In the genomic region with DNA sequence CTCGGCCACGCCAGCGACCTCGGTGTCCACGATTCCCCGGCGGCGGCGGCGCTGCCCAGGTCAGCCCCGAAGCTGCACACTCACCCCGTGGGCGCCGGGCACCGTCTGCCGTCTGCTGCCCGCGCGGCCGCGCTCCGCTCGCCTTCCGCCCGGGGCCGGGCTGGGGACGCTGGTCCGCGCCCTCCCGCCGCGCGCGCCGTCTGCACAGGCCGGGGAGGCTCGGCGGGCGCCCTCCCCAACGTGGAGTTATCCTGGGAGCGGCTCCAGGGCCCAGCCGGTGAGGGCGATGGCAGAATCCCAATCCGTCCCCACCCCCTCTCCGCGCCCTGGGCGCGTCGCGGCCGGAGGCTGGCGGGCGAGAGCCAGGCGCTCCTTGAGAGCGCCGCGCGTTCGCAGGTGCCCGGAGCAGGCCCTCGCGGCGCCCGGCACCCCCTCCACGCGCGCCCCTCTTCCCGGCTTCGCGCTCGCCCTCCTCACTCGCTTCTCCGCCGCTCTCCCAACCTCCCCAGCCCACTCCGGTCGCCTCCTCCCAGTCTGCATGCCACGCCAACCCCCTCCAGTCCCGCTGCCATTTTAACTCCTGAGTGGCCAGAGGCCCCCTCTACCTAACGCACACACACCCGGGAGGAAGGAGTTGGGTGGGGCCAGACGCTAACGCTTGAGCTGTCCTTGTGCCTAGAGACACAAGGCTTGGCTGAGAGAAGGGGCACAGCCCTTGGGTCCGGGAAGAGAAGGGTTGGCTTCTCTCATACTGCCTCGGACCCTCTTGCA, we compare ENCODE assay signal across 10 cellular contexts. TPM values are rescaled to one million over a fixed set of nuclear protein-coding genes. Genes with fewer than 3 reads are reported as not detected.
DNase-seq lines count a peak whose midpoint lies in the region; ATAC-seq and TF ChIP-seq lines count a peak whose summit lies in the region.
"Had no signal": no experiment of that assay in that cellular context is flagged by ENCODE, and none has a peak within 500 bp of the region (broad histone marks: within the 10 kb centered on the region; RNA-seq: fewer than 3 reads in every experiment).

Gene LRRN2 (minus strand): TSS at position 503 of the 771 bp plus-strand sequence. CDS start 65,746 bp downstream, outside the sequence.

- H3K4me1 ChIP-seq in spleen = peaks cover 11 to 29% (median 25%) of the 10 kb centered on the region in 6 donors

- peaks cover 0 to 47% (median 22%) of the 10 kb centered on the region in 7 donors for H3K27me3 ChIP-seq in spleen (replicated peaks in 1 of 7)

- peak; percentile 36 to 48 for ATAC-seq in activated naive CD4-positive, alpha-beta T cell treated with anti-CD3 and anti-CD28 coated beads, Interleukin-2, amount 50 U/mL, for 72 hours
- ATAC-seq in GM19463 (IDR thresholded peaks at IDR 0.05; ENCODE audit: unreplicated experiment) = no peak

- no peaks in the 10 kb centered on the region for H3K9me3 Mint-ChIP-seq in activated naive CD4-positive, alpha-beta T cell treated with anti-CD3 and anti-CD28 coated beads, Interleukin-2, amount 50 U/mL, for 72 hours

- no peak within 1 kb of the TSS for H3K27ac Mint-ChIP-seq in activated naive CD4-positive, alpha-beta T cell treated with anti-CD3 and anti-CD28 coated beads, Interleukin-2, amount 50 U/mL, for 72 hours

- H3K36me3 Mint-ChIP-seq in activated naive CD4-positive, alpha-beta T cell treated with anti-CD3 and anti-CD28 coated beads, Interleukin-2, amount 50 U/mL, for 72 hours = no peaks in the 10 kb centered on the region

- peak; percentile 27 to 29 for DNase-seq in SHP77 (lab: John Stamatoyannopoulos, UW)
- no peak for DNase-seq in SHP77 treated with DMSO at 0.1 percent for 48 hours (lab: John Stamatoyannopoulos, UW)
- DNase-seq in activated naive CD4-positive, alpha-beta T cell treated with anti-CD3 and anti-CD28 coated beads, Interleukin-2, amount 50 U/mL, for 72 hours (ENCODE audit: low spot score in 2 of 2) = no peak
- DNase-seq in iPS-NIHi11 (ENCODE audit: low spot score) = peak; percentile 78
- DNase-seq in spleen = no peak
- no peak for DNase-seq in mesenteric fat pad (ENCODE audit: low spot score)
- no peak for DNase-seq in superior temporal gyrus (ENCODE audit: extremely low spot score)

- intact Hi-C loops in spleen (cut with DNase I; ENCODE audit: low total_unique reads) = no loop called here

- peak within 1 kb of the TSS; percentile 9 to 69 (median 44) for H3K4me3 ChIP-seq in spleen

- WGBS in spleen, 5 donors = 2 to 7% (median 4%) methylated on average over 41 to 84 of the region's 84 CpGs

- TF ChIP-seq POLR2A in spleen (IDR thresholded peaks at IDR 0.05) = no peak

- H3K27ac ChIP-seq in spleen = peak within 1 kb of the TSS in 7 of 8 donors; percentile 5 to 70 (median 59)
- H3K27ac ChIP-seq: neutrophil had no signal

- no peaks in the 10 kb centered on the region for H3K9me3 ChIP-seq in spleen
- H3K9me3 ChIP-seq: neutrophil had no signal

- TF ChIP-seq CTCF in spleen (IDR thresholded peaks at IDR 0.05 in 8 of 11, conservative IDR thresholded peaks at IDR 0.05 in 3 of 11) = no peak

- no peaks in the 10 kb centered on the region for H3K36me3 ChIP-seq in spleen
- H3K36me3 ChIP-seq: neutrophil had no signal

RNA-seq across cellular contexts. Expression of gene LRRN2, which starts in this region (rescaled TPM):
- not detected for total RNA-seq in activated naive CD4-positive, alpha-beta T cell treated with anti-CD3 and anti-CD28 coated beads, Interleukin-2, amount 50 U/mL, for 72 hours
- total RNA-seq in spleen (10 to 100 TPM in 2 of 7 donors, 1 to 10 TPM in 5; 2.6 to 11.9 (median 8.5) TPM), mesenteric fat pad (5.7 TPM)
- 1 to 10 TPM; 1.6 to 3.5 (median 3.0) TPM for polyA plus RNA-seq in spleen
- total RNA-seq: RPMI7951 had no signal

Comparison
In these comparisons a context has a peak if more than half of its experiments do, and no peak if none do; other contexts are left out.
1. DNase-seq: peak in SHP77 (2 of 2) and iPS-NIHi11 (single experiment); none in SHP77 treated with DMSO at 0.1 percent for 48 hours (single experiment), activated naive CD4-positive, alpha-beta T cell treated with anti-CD3 and anti-CD28 coated beads, Interleukin-2, amount 50 U/mL, for 72 hours (0 of 2), spleen (single experiment), mesenteric fat pad (single experiment) and superior temporal gyrus (single experiment).
2. Peak in ATAC-seq in activated naive CD4-positive, alpha-beta T cell treated with anti-CD3 and anti-CD28 coated beads, Interleukin-2, amount 50 U/mL, for 72 hours; RNA of the gene not detected or under 1 TPM.